In genomic region chr14:65169351-65169750, GRCh38 we compare ENCODE assay signal across 9 cellular contexts.
DNase-seq lines count a peak whose midpoint lies in the region; ATAC-seq and TF ChIP-seq lines count a peak whose summit lies in the region.
"Had no signal": no experiment of that assay in that cellular context is flagged by ENCODE, and none has a peak within 500 bp of the region (broad histone marks: within the 10 kb centered on the region; RNA-seq: fewer than 3 reads in every experiment).

No MANE protein-coding gene starts in this region.

- no peaks in the 10 kb centered on the region for H3K9me3 ChIP-seq in WERI-Rb-1 (ENCODE audit: severe bottlenecking)
- H3K9me3 ChIP-seq: SJSA1 had no signal

- H3K9me3 Mint-ChIP-seq in activated B cell treated with CpG ODN at 0.5 μM for 24 hours, result no peaks in the 10 kb centered on the region

- H3K36me3 ChIP-seq in WERI-Rb-1, result no peaks in the 10 kb centered on the region
- H3K36me3 ChIP-seq: SJSA1 had no signal

- no peak overlapping the region for H3K4me3 ChIP-seq in WERI-Rb-1 (ENCODE audit: low read depth, low read length)
- H3K4me3 ChIP-seq: SJSA1 had no signal

- DNase-seq in activated B cell treated with CpG ODN at 0.5 μM for 24 hours (no peak), occipital lobe (lab: John Stamatoyannopoulos, UW) (peak; percentile 19), RKO (ENCODE audit: low spot score) (no peak), NCI-H187 (lab: John Stamatoyannopoulos, UW) (no peak), WERI-Rb-1 (no peak)
- DNase-seq in activated naive CD4-positive, alpha-beta T cell (lab: John Stamatoyannopoulos, UW), result no peak

- intact Hi-C loops in activated B cell treated with CpG ODN at 0.5 μM for 24 hours (cut with micrococcal nuclease), result loop anchor here (2.0 to 10.0 kb wide), 3 partner anchors 67 to 565 kb away; partner anchors contain the start of gene MAX

- CTCF ChIA-PET in activated B cell treated with CpG ODN at 0.5 μM for 24 hours (lab: Charles Lee), result interaction anchor here (0.6 to 10.9 kb wide), 17 partner anchors 36 to 791 kb away, joined by 3 to 171 read pairs (median 4); partner anchors contain the start of genes FNTB and FUT8

- H3K4me1 Mint-ChIP-seq in activated B cell treated with CpG ODN at 0.5 μM for 24 hours, result peaks cover 56% of the 10 kb centered on the region

- POLR2A ChIA-PET in activated B cell treated with CpG ODN at 0.5 μM for 24 hours (lab: Charles Lee), result interaction anchor here (0.5 to 5.2 kb wide), 24 partner anchors 9 to 462 kb away, joined by 3 to 171 read pairs (median 6); partner anchors contain the start of genes FUT8 and MAX

- no peaks in the 10 kb centered on the region for H3K27me3 Mint-ChIP-seq in activated B cell treated with CpG ODN at 0.5 μM for 24 hours

- ATAC-seq in GM19023 (IDR thresholded peaks at IDR 0.05; ENCODE audit: unreplicated experiment), result peak; percentile 86
- ATAC-seq in HG02840 (IDR thresholded peaks at IDR 0.05; ENCODE audit: low FRiP score, unreplicated experiment), result peak; percentile 74
- ATAC-seq in activated B cell treated with CpG ODN at 0.5 μM for 24 hours (ENCODE audit: low read depth), result peak; percentile 60

- no peaks in the 10 kb centered on the region for H3K36me3 Mint-ChIP-seq in activated B cell treated with CpG ODN at 0.5 μM for 24 hours (ENCODE audit: low read depth)

- no peak overlapping the region for H3K27ac ChIP-seq in WERI-Rb-1
- H3K27ac ChIP-seq: SJSA1 had no signal

- peak overlapping the region; percentile 85 for H3K27ac Mint-ChIP-seq in activated B cell treated with CpG ODN at 0.5 μM for 24 hours

- H3K27me3 ChIP-seq in WERI-Rb-1 (ENCODE audit: insufficient read depth, low read depth, severe bottlenecking), result no peaks in the 10 kb centered on the region
- H3K27me3 ChIP-seq: SJSA1 had no signal

- peak overlapping the region; percentile 52 for H3K4me3 Mint-ChIP-seq in activated B cell treated with CpG ODN at 0.5 μM for 24 hours

- TF ChIP-seq CTCF in activated B cell treated with CpG ODN at 0.5 μM for 24 hours (IDR thresholded peaks at IDR 0.05) (no peak), WERI-Rb-1 (IDR thresholded peaks at IDR 0.05; ENCODE audit: low read depth, low read length) (no peak)
